ENCODE assay signal across 8 cellular contexts in the genomic region with DNA sequence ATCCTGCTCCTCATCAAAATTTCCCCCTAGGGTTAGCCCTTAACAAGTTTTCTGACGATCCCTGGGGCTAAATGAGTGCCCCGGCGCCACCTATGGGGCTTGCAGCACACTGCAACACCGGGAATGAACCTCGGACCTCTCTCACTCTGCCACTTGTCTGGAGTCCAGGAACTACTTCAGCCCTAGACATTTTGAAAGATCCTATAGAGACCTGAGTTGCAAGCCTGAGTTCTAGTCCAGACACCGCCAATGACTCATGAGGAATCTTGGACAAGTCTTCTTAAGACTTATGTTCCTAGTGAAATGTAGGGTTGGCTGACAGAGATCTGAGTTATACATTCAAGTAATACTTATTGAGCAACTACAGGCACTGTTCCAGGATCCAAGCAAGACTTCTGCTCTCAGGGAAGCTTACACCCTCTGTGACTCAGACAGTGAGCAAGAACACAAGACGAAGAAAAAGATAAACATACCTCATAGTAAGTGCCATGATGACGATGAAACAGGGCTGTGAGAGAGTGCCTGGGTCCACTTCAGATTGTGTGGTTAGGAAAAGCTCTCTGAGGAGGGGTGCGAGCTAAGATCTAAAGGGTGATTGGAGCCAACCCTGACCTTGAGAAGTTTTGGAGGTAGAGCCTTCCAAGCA. TPM values are rescaled to one million over a fixed set of nuclear protein-coding genes. Genes with fewer than 3 reads are reported as not detected.
DNase-seq lines count a peak whose midpoint lies in the region; ATAC-seq and TF ChIP-seq lines count a peak whose summit lies in the region.

No MANE protein-coding gene starts in this region.

- H3K4me3 ChIP-seq in AG04450 (ENCODE audit: low read depth, low read length) (no peak overlapping the region), GM12875 (ENCODE audit: low read depth, low read length) (no peak overlapping the region), heart left ventricle (no peak overlapping the region), skeletal muscle satellite cell (ENCODE audit: low read length) (peak overlapping the region; percentile 40)

- peak overlapping the region; percentile 42 for H3K9ac ChIP-seq in skeletal muscle satellite cell (ENCODE audit: low read depth, low read length)

- H3K9me3 Mint-ChIP-seq in activated T-cell treated with anti-CD3 and anti-CD28 coated beads, Interleukin-2, amount 50 U/mL, for 4 hours, result no peaks in the 10 kb centered on the region

- WGBS in heart left ventricle, 4 donors, result 23 to 32% (median 29%) methylated on average over 9 of the region's 9 CpGs

- H3K27me3 ChIP-seq in AG04450 (ENCODE audit: control insufficient read depth, insufficient read depth, low read length) (no peaks in the 10 kb centered on the region), heart left ventricle (no peaks in the 10 kb centered on the region), skeletal muscle satellite cell (ENCODE audit: control insufficient read depth, insufficient read depth, low read length) (no peaks in the 10 kb centered on the region)

- intact Hi-C loops in heart left ventricle (cut with DNase I), result no loop called here

- ATAC-seq in HG02763 (IDR thresholded peaks at IDR 0.05; ENCODE audit: unreplicated experiment) (peak; percentile 64), heart left ventricle (peak; percentile 28 to 90 (median 56)), HG02884 (IDR thresholded peaks at IDR 0.05; ENCODE audit: unreplicated experiment) (no peak)
- ATAC-seq in activated T-cell treated with anti-CD3 and anti-CD28 coated beads, Interleukin-2, amount 50 U/mL, for 4 hours, result peak; percentile 65 to 69

- no peak overlapping the region for H3K4me3 Mint-ChIP-seq in activated T-cell treated with anti-CD3 and anti-CD28 coated beads, Interleukin-2, amount 50 U/mL, for 4 hours

- H3K4me1 ChIP-seq in heart left ventricle (peaks cover 0 to 9% (median 1%) of the 10 kb centered on the region in 12 donors), skeletal muscle satellite cell (ENCODE audit: control insufficient read depth, insufficient read depth, low read length) (peaks cover 36% of the 10 kb centered on the region)

- H3K9me3 ChIP-seq in AG04450 (ENCODE audit: control insufficient read depth, insufficient read depth, low read length), result no peaks in the 10 kb centered on the region
- H3K9me3 ChIP-seq in heart left ventricle, result no peaks in the 10 kb centered on the region
- no peaks in the 10 kb centered on the region for H3K9me3 ChIP-seq in skeletal muscle satellite cell (replicated peaks; ENCODE audit: low read length)

- CTCF ChIA-PET in AG04450 (lab: Charles Lee), result no interaction called here

- no peaks in the 10 kb centered on the region for H3K36me3 Mint-ChIP-seq in activated T-cell treated with anti-CD3 and anti-CD28 coated beads, Interleukin-2, amount 50 U/mL, for 4 hours (ENCODE audit: insufficient read depth)

- H3K4me1 Mint-ChIP-seq in activated T-cell treated with anti-CD3 and anti-CD28 coated beads, Interleukin-2, amount 50 U/mL, for 4 hours (ENCODE audit: low read depth), result no peaks in the 10 kb centered on the region

- DNase-seq in AG04450 (ENCODE audit: low read depth, low spot score) (peak; percentile 100), NCI-H446 treated with DMSO at 0.1 percent for 48 hours (lab: John Stamatoyannopoulos, UW) (peak; percentile 68), heart left ventricle (peak in 2 of 5 donors; percentile 51 to 53)
- DNase-seq in activated T-cell treated with anti-CD3 and anti-CD28 coated beads, Interleukin-2, amount 50 U/mL, for 4 hours, result no peak

- peak overlapping the region; percentile 85 for H3K27ac ChIP-seq in AG04450 (ENCODE audit: low read depth, low read length)
- H3K27ac ChIP-seq in heart left ventricle, result peak overlapping the region in 1 of 12 donors; percentile 27

- TF ChIP-seq POLR2A in heart left ventricle (IDR thresholded peaks at IDR 0.05), result no peak

- POLR2A ChIA-PET in AG04450 (lab: Yijun Ruan, JAX), result interaction anchor here (0.7 to 1.4 kb wide), 5 partner anchors 10 to 84 kb away, joined by 3 to 10 read pairs (median 5); partner anchors contain the start of genes RPL27A, STK33 and TRIM66

- H3K27me3 Mint-ChIP-seq in activated T-cell treated with anti-CD3 and anti-CD28 coated beads, Interleukin-2, amount 50 U/mL, for 4 hours (ENCODE audit: low read depth), result peaks cover 33% of the 10 kb centered on the region

- peak overlapping the region; percentile 70 for H3K4me2 ChIP-seq in skeletal muscle satellite cell (ENCODE audit: low read length)

- H3K36me3 ChIP-seq in heart left ventricle, result no peaks in the 10 kb centered on the region
- H3K36me3 ChIP-seq in skeletal muscle satellite cell (ENCODE audit: insufficient read depth, low read length), result no peaks in the 10 kb centered on the region

- peak; percentile 67 for TF ChIP-seq CTCF in AG04450 (IDR thresholded peaks at IDR 0.05; ENCODE audit: low read depth, low read length)
- TF ChIP-seq CTCF in GM12875 (IDR thresholded peaks at IDR 0.05; ENCODE audit: borderline replicate concordance, insufficient read depth, low read depth, low read length), result peak; percentile 90
- TF ChIP-seq CTCF in heart left ventricle (IDR thresholded peaks at IDR 0.05), result peak; percentile 39 to 71 (median 60)

RNA-seq across cellular contexts. Expression of gene STK33, which starts 10.2 kb away (rescaled TPM):
- polyA plus RNA-seq in AG04450 (2011; rRNA removed), result 5.9 and 8.3 TPM in 2 replicates
- polyA minus RNA-seq in AG04450 (2011; rRNA and poly(A)+ RNA removed), result 2.4 and 4.1 TPM in 2 replicates
- 1 to 10 TPM; 1.1 to 1.5 (median 1.4) TPM for total RNA-seq in activated T-cell treated with anti-CD3 and anti-CD28 coated beads, Interleukin-2, amount 50 U/mL, for 4 hours
- total RNA-seq in heart left ventricle, result 10 to 100 TPM; 18.0 to 41.5 (median 31.0) TPM
- 10 to 100 TPM in 1 of 2 donors, 1 to 10 TPM in 1; 9.9 to 15.7 TPM for polyA plus RNA-seq in heart left ventricle
- total RNA-seq in skeletal muscle satellite cell (2012; rRNA removed), result 0.66 and 0.76 TPM in 2 replicates

Comparison
In these comparisons a context has a peak if more than half of its experiments do, and no peak if none do; other contexts are left out.
1. RNA of gene STK33, which starts 10.2 kb away (total RNA-seq): 18.0 to 41.5 TPM in heart left ventricle; 1.1 to 1.5 TPM in activated T-cell treated with anti-CD3 and anti-CD28 coated beads, Interleukin-2, amount 50 U/mL, for 4 hours; every median in the first group is over 4 times any median in the second.
2. Peak in every context shown above with its lines, with median percentiles within 50 percentile points of each other: CTCF ChIP-seq.